9 cellular contexts compared by ENCODE assay signal in genomic region chr2:38374978-38375377, GRCh38. TPM values are rescaled to one million over a fixed set of nuclear protein-coding genes. Genes with fewer than 3 reads are reported as not detected.
DNase-seq lines count a peak whose midpoint lies in the region; ATAC-seq, FAIRE-seq and TF ChIP-seq lines count a peak whose summit lies in the region.
"Had no signal": no experiment of that assay in that cellular context is flagged by ENCODE, and none has a peak within 500 bp of the region (broad histone marks: within the 10 kb centered on the region; RNA-seq: fewer than 3 reads in every experiment).

No MANE protein-coding gene starts in this region.

- peaks cover 7% of the 10 kb centered on the region for H3K36me3 Mint-ChIP-seq in activated CD4-positive, alpha-beta memory T cell treated with anti-CD3 and anti-CD28 coated beads, Interleukin-2, amount 10 ng/mL, durations not matched to agents 7 days and 5 days (ENCODE audit: low read depth)
- peaks cover 5% of the 10 kb centered on the region for H3K36me3 Mint-ChIP-seq in stimulated activated memory B cell treated with anti-CD40 and anti-IgM and Interleukin-4, amounts not matched to agents 10 μg/mL and 1 μg/mL and 100 μg/mL, for 72 hours

- no peak overlapping the region for H3K27ac Mint-ChIP-seq in activated CD4-positive, alpha-beta memory T cell treated with anti-CD3 and anti-CD28 coated beads, Interleukin-2, amount 10 ng/mL, durations not matched to agents 7 days and 5 days
- peak overlapping the region; percentile 88 for H3K27ac Mint-ChIP-seq in stimulated activated memory B cell treated with anti-CD40 and anti-IgM and Interleukin-4, amounts not matched to agents 10 μg/mL and 1 μg/mL and 100 μg/mL, for 72 hours

- H3K36me3 ChIP-seq in kidney (ENCODE audit: control insufficient read depth in 1 of 2, insufficient read depth in 2 of 2, low read length in 2 of 2) = no peaks in the 10 kb centered on the region

- H3K27me3 Mint-ChIP-seq in activated CD4-positive, alpha-beta memory T cell treated with anti-CD3 and anti-CD28 coated beads, Interleukin-2, amount 10 ng/mL, durations not matched to agents 7 days and 5 days = no peaks in the 10 kb centered on the region
- no peaks in the 10 kb centered on the region for H3K27me3 Mint-ChIP-seq in stimulated activated memory B cell treated with anti-CD40 and anti-IgM and Interleukin-4, amounts not matched to agents 10 μg/mL and 1 μg/mL and 100 μg/mL, for 72 hours

- intact Hi-C loops in kidney (cut with DNase I) = no loop called here

- no peaks in the 10 kb centered on the region for H3K9me3 Mint-ChIP-seq in activated CD4-positive, alpha-beta memory T cell treated with anti-CD3 and anti-CD28 coated beads, Interleukin-2, amount 10 ng/mL, durations not matched to agents 7 days and 5 days
- H3K9me3 Mint-ChIP-seq in stimulated activated memory B cell treated with anti-CD40 and anti-IgM and Interleukin-4, amounts not matched to agents 10 μg/mL and 1 μg/mL and 100 μg/mL, for 72 hours = no peaks in the 10 kb centered on the region

- POLR2A ChIA-PET in activated CD4-positive, alpha-beta memory T cell treated with anti-CD3 and anti-CD28 coated beads, Interleukin-2, amount 10 ng/mL, durations not matched to agents 7 days and 5 days (lab: Charles Lee) = interaction anchor here (0.8 to 3.3 kb wide), 10 partner anchors 9 to 376 kb away, joined by 3 to 27 read pairs (median 5); partner anchors contain the start of gene SRSF7

- peak overlapping the region in 1 of 2 donors; percentile 13 for H3K27ac ChIP-seq in kidney (ENCODE audit: low read depth in 2 of 2, low read length in 2 of 2)

- DNase-seq in NCI-H2227 (lab: John Stamatoyannopoulos, UW; ENCODE audit: unreplicated experiment) (peak; percentile 7), NCI-H2227 treated with DMSO at 0.1 percent for 48 hours (lab: John Stamatoyannopoulos, UW) (no peak), kidney (no peak), NAMALWA (ENCODE audit: low spot score) (no peak), GM19239 (ENCODE audit: insufficient read length, low spot score) (no peak), T-helper 9 cell (no peak)
- DNase-seq in activated CD4-positive, alpha-beta memory T cell treated with anti-CD3 and anti-CD28 coated beads, Interleukin-2, amount 10 ng/mL, durations not matched to agents 7 days and 5 days = no peak
- DNase-seq: NCI-H2171 had no signal

- no peak for TF ChIP-seq CTCF in kidney (IDR thresholded peaks at IDR 0.05; ENCODE audit: borderline replicate concordance, extremely low read depth, insufficient read depth)

- FAIRE-seq in kidney (lab: Jason Lieb, UNC) (no peak), GM19239 (lab: Jason Lieb, UNC) (no peak)

- CTCF ChIA-PET in activated CD4-positive, alpha-beta memory T cell treated with anti-CD3 and anti-CD28 coated beads, Interleukin-2, amount 10 ng/mL, durations not matched to agents 7 days and 5 days (lab: Charles Lee) = interaction anchor here (0.6 to 3.3 kb wide), 6 partner anchors 9 to 849 kb away, joined by 3 to 29 read pairs (median 10); no protein-coding TSS in a partner anchor

- H3K9ac ChIP-seq in kidney (ENCODE audit: low read length in 2 of 2) = peak overlapping the region in 1 of 2 donors; percentile 12

- peak overlapping the region; percentile 91 to 95 for H3K4me3 ChIP-seq in kidney (ENCODE audit: low read length in 2 of 2)

- H3K4me1 Mint-ChIP-seq in activated CD4-positive, alpha-beta memory T cell treated with anti-CD3 and anti-CD28 coated beads, Interleukin-2, amount 10 ng/mL, durations not matched to agents 7 days and 5 days = peaks cover 43% of the 10 kb centered on the region
- peaks cover 54% of the 10 kb centered on the region for H3K4me1 Mint-ChIP-seq in stimulated activated memory B cell treated with anti-CD40 and anti-IgM and Interleukin-4, amounts not matched to agents 10 μg/mL and 1 μg/mL and 100 μg/mL, for 72 hours

- H3K4me3 Mint-ChIP-seq in activated CD4-positive, alpha-beta memory T cell treated with anti-CD3 and anti-CD28 coated beads, Interleukin-2, amount 10 ng/mL, durations not matched to agents 7 days and 5 days = peak overlapping the region; percentile 19
- H3K4me3 Mint-ChIP-seq in stimulated activated memory B cell treated with anti-CD40 and anti-IgM and Interleukin-4, amounts not matched to agents 10 μg/mL and 1 μg/mL and 100 μg/mL, for 72 hours = no peak overlapping the region

- H3K4me1 ChIP-seq in kidney (ENCODE audit: control insufficient read depth in 1 of 2, insufficient read depth in 1 of 2, low read depth in 1 of 2, low read length in 2 of 2) = peaks cover 5% of the 10 kb centered on the region in 2 donors

- ATAC-seq in stimulated activated memory B cell treated with anti-CD40 and anti-IgM and Interleukin-4, amounts not matched to agents 10 μg/mL and 1 μg/mL and 100 μg/mL, for 72 hours = no peak

- H3K9me3 ChIP-seq in kidney (ENCODE audit: control insufficient read depth in 1 of 2, low read length in 2 of 2) = no peaks in the 10 kb centered on the region

RNA-seq across cellular contexts. Expression of gene ATL2, which starts 2.1 kb away (rescaled TPM):
- total RNA-seq in activated CD4-positive, alpha-beta memory T cell treated with anti-CD3 and anti-CD28 coated beads, Interleukin-2, amount 10 ng/mL, durations not matched to agents 7 days and 5 days = 10 to 100 TPM; 47.9 to 51.9 TPM
- total RNA-seq in kidney = 52.1 TPM
- 22.0 TPM for polyA plus RNA-seq in kidney (ENCODE audit: insufficient read depth, low read depth, low replicate concordance)
